28 cellular contexts compared by ENCODE assay signal in the genomic region with DNA sequence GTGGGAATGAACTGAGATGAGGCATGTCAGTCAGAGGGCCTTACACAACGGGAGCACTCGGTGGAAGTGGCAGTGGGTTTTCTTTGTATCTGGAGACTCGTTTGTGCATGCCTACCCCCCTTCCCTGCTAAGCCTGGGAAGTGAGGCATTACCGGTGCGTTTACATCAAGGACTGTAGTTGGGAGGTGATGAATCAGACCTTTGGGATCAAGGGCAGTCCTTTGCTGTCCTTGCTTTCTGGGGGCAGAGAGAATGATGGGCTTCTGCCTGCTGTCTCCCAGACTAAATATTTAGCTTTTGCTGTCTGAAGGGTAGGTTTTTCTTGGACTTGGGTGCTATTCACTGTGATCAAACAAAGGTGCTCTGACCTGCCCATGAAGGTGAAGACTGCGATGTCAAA.
DNase-seq lines count a peak whose midpoint lies in the region; ATAC-seq, FAIRE-seq and TF ChIP-seq lines count a peak whose summit lies in the region.
"Had no signal": no experiment of that assay in that cellular context is flagged by ENCODE, and none has a peak within 500 bp of the region (broad histone marks: within the 10 kb centered on the region; RNA-seq: fewer than 3 reads in every experiment).

No MANE protein-coding gene starts in this region.

- POLR2A ChIA-PET in HepG2 (lab: Yijun Ruan, JAX) (no interaction called here), RWPE1 (lab: Yijun Ruan, JAX; ENCODE audit: low non-redundant PET) (no interaction called here)

- TF ChIP-seq POLR2A in HepG2 (IDR thresholded peaks at IDR 0.05; ENCODE audit: insufficient read depth in 1 of 2, low read depth in 2 of 2, low read length in 2 of 2), result no peak
- no peak for TF ChIP-seq POLR2A in right lobe of liver (IDR thresholded peaks at IDR 0.05)
- no peak for TF ChIP-seq POLR2A in prostate gland (IDR thresholded peaks at IDR 0.05)

- peak overlapping the region; percentile 34 for H3K27ac ChIP-seq in HepG2 (ENCODE audit: extremely low read length, insufficient read depth, low read length)
- no peak overlapping the region for H3K27ac ChIP-seq in right lobe of liver
- no peak overlapping the region for H3K27ac ChIP-seq in endodermal cell (ENCODE audit: low read depth, low read length)
- peak overlapping the region; percentile 16 for H3K27ac ChIP-seq in mesodermal cell (ENCODE audit: low read depth, low read length, severe bottlenecking)
- no peak overlapping the region for H3K27ac ChIP-seq in prostate gland
- H3K27ac ChIP-seq in RWPE1, result no peak overlapping the region
- H3K27ac ChIP-seq: 22Rv1, C4-2B had no signal

- no TSS peak for BruUV-seq in HepG2 (replicated peaks; lab: Mats Ljungman, UMichigan)

- peak; percentile 81 for DNase-seq in HepG2 (ENCODE audit: low spot score)
- no peak for DNase-seq in right lobe of liver
- no peak for DNase-seq in endodermal cell
- no peak for DNase-seq in HT-29 (ENCODE audit: low spot score)
- DNase-seq in prostate gland (ENCODE audit: low spot score), result no peak
- DNase-seq in RWPE1 (ENCODE audit: low spot score), result no peak
- no peak for DNase-seq in NCI-H2171 treated with DMSO at 0.1 percent for 48 hours (lab: John Stamatoyannopoulos, UW)
- DNase-seq: CD8-positive, alpha-beta memory T cell; DMS 273 treated with DMSO at 0.1 percent for 48 hours; DMS79; Karpas-422; MV-4-11; NCI-H1105 treated with DMSO at 0.1 percent for 48 hours; NCI-H146; NCI-H1930; NCI-H2107; NCI-H446; NCI-H524 treated with DMSO at 0.1 percent for 48 hours; NCI-H774; RPMI8226; SHP77 had no signal

- no peaks in the 10 kb centered on the region for H4K20me1 ChIP-seq in HepG2 (ENCODE audit: insufficient read depth, low read length)

- peaks cover 31% of the 10 kb centered on the region for H3K4me1 Mint-ChIP-seq in endodermal cell
- H3K4me1 Mint-ChIP-seq: B cell had no signal

- CTCF ChIA-PET in HepG2 (lab: Yijun Ruan, JAX; ENCODE audit: low intra/inter-chr PET ratio, low total read pairs) (no interaction called here), RWPE1 (lab: Yijun Ruan, JAX) (interaction anchor here (0.6 to 0.8 kb wide), 2 partner anchors 13 to 85 kb away, joined by 3 read pairs; no protein-coding TSS in a partner anchor)

- in situ Hi-C loops in HepG2 (cut with HindIII; ENCODE audit: extremely low pct_ligation_motif_present, low pct_unique_long_range_greater_than_20kb), result no loop called here

- peaks cover 50% of the 10 kb centered on the region for H3K36me3 Mint-ChIP-seq in endodermal cell (ENCODE audit: low read depth)

- H3K9me3 Mint-ChIP-seq in endodermal cell, result no peaks in the 10 kb centered on the region
- H3K9me3 Mint-ChIP-seq: CD8-positive, alpha-beta memory T cell had no signal

- H3K79me2 ChIP-seq in HepG2 (ENCODE audit: insufficient read depth, low read length), result no peaks in the 10 kb centered on the region

- H3K9me3 ChIP-seq in HepG2 (ENCODE audit: low read length) (no peaks in the 10 kb centered on the region), right lobe of liver (no peaks in the 10 kb centered on the region), endodermal cell (ENCODE audit: control insufficient read depth, low read length) (no peaks in the 10 kb centered on the region), mesodermal cell (ENCODE audit: control insufficient read depth, low read length) (no peaks in the 10 kb centered on the region), prostate gland (no peaks in the 10 kb centered on the region)

- TF ChIP-seq CTCF in HepG2 (CRISPR knock-in tag; IDR thresholded peaks at IDR 0.05), result no peak
- TF ChIP-seq CTCF in right lobe of liver (IDR thresholded peaks at IDR 0.05), result no peak
- TF ChIP-seq CTCF in endodermal cell (conservative IDR thresholded peaks at IDR 0.05), result no peak
- TF ChIP-seq CTCF in prostate gland (IDR thresholded peaks at IDR 0.05), result no peak
- no peak for TF ChIP-seq CTCF in RWPE1 (conservative IDR thresholded peaks at IDR 0.05; ENCODE audit: low read depth)

- peak; percentile 71 for FAIRE-seq in HepG2 (lab: Jason Lieb, UNC)
- FAIRE-seq: GM12892, GM19239, H54 had no signal

- no peak for TF ChIP-seq RAD21 in HepG2 (CRISPR knock-in tag; IDR thresholded peaks at IDR 0.05)

- WGBS in HepG2 (ENCODE audit: low lambda C conversion rate), result 24% methylated on average over 6 of the region's 6 CpGs
- WGBS in right lobe of liver (ENCODE audit: insufficient coverage, low coverage, low lambda C conversion rate, missing lambda C conversion rate), result 90% methylated on average over 3 of the region's 6 CpGs
- WGBS in endodermal cell (ENCODE audit: insufficient coverage in 1 of 2, insufficient read length in 1 of 2), 2 experiments, result 67 to 86% methylated on average over 4 to 6 of the region's 6 CpGs
- 100% methylated on average over 1 of the region's 6 CpGs for WGBS in mesodermal cell (ENCODE audit: insufficient coverage in 2 of 2), 2 experiments
- 64% methylated on average over 6 of the region's 6 CpGs for WGBS in prostate gland

- TF ChIP-seq EP300 in HepG2 (IDR thresholded peaks at IDR 0.05; ENCODE audit: low read depth in 2 of 2, low read length in 2 of 2), result peak in 1 of 2 experiments; percentile 39; a peak in 1 of 4 replicates
- no peak for TF ChIP-seq EP300 in HepG2 (CRISPR knock-in tag; IDR thresholded peaks at IDR 0.05; ENCODE audit: borderline replicate concordance)

- H3K27me3 Mint-ChIP-seq in endodermal cell (ENCODE audit: insufficient read depth), result no peaks in the 10 kb centered on the region
- H3K27me3 Mint-ChIP-seq: B cell; CD8-positive, alpha-beta memory T cell had no signal

- H3K4me3 ChIP-seq in HepG2 (replicated peaks in 1 of 3; ENCODE audit: insufficient read depth in 1 of 3, low read depth in 2 of 3, low read length in 3 of 3) (no peak overlapping the region), right lobe of liver (no peak overlapping the region), endodermal cell (ENCODE audit: low read length) (no peak overlapping the region), mesodermal cell (ENCODE audit: extremely low read depth, insufficient read depth, low read length, poor library complexity, severe bottlenecking) (no peak overlapping the region), prostate gland (no peak overlapping the region)

- intact Hi-C loops in HepG2 (cut with micrococcal nuclease; ENCODE audit: unreplicated experiment), result no loop called here
- intact Hi-C loops in right lobe of liver (cut with DNase I), result no loop called here
- intact Hi-C loops in prostate gland (cut with DNase I), result no loop called here

- H3K36me3 ChIP-seq in HepG2 (replicated peaks in 1 of 2; ENCODE audit: control insufficient read depth in 1 of 2, insufficient read depth in 2 of 2, low read length in 2 of 2), result peaks cover 4 to 25% of the 10 kb centered on the region in 2 experiments; a peak in 4 of 5 replicates
- peaks cover 0 to 10% (median 1%) of the 10 kb centered on the region in 4 donors for H3K36me3 ChIP-seq in right lobe of liver
- peaks cover 21% of the 10 kb centered on the region for H3K36me3 ChIP-seq in endodermal cell (ENCODE audit: control insufficient read depth, insufficient read depth, low read length)
- H3K36me3 ChIP-seq in mesodermal cell (ENCODE audit: control insufficient read depth, insufficient read depth, low read length), result peaks cover 11% of the 10 kb centered on the region
- H3K36me3 ChIP-seq in prostate gland, result no peaks in the 10 kb centered on the region

- peak; percentile 91 for ATAC-seq in HepG2
- no peak for ATAC-seq in right lobe of liver

- peak overlapping the region; percentile 29 for H3K4me2 ChIP-seq in HepG2 (ENCODE audit: low read depth, low read length)

- peaks cover 66% of the 10 kb centered on the region for H3K4me1 ChIP-seq in HepG2 (ENCODE audit: insufficient read depth, low read length)
- H3K4me1 ChIP-seq in right lobe of liver, result no peaks in the 10 kb centered on the region
- peaks cover 12% of the 10 kb centered on the region for H3K4me1 ChIP-seq in endodermal cell (ENCODE audit: control insufficient read depth, insufficient read depth, low read length)
- peaks cover 28% of the 10 kb centered on the region for H3K4me1 ChIP-seq in mesodermal cell (ENCODE audit: control insufficient read depth, insufficient read depth, low read length, poor library complexity, severe bottlenecking)
- no peaks in the 10 kb centered on the region for H3K4me1 ChIP-seq in prostate gland (replicated peaks)

- H3K9ac ChIP-seq in HepG2 (ENCODE audit: insufficient read depth, low read depth, low read length) (no peak overlapping the region), endodermal cell (ENCODE audit: extremely low read depth, low read length, poor library complexity, severe bottlenecking) (no peak overlapping the region)

- no peak overlapping the region for H3K4me3 Mint-ChIP-seq in endodermal cell
- H3K4me3 Mint-ChIP-seq: B cell; CD8-positive, alpha-beta memory T cell had no signal

- peak overlapping the region; percentile 55 for H3K27ac Mint-ChIP-seq in endodermal cell
- H3K27ac Mint-ChIP-seq: B cell had no signal

- no peaks in the 10 kb centered on the region for H3K27me3 ChIP-seq in HepG2 (ENCODE audit: control insufficient read depth in 1 of 2, insufficient read depth in 2 of 2, low read length in 2 of 2)
- H3K27me3 ChIP-seq in right lobe of liver, result no peaks in the 10 kb centered on the region
- no peaks in the 10 kb centered on the region for H3K27me3 ChIP-seq in endodermal cell (ENCODE audit: control insufficient read depth, insufficient read depth, low read length, poor library complexity, severe bottlenecking)
- H3K27me3 ChIP-seq in prostate gland (replicated peaks; ENCODE audit: insufficient read depth), result no peaks in the 10 kb centered on the region

- no peak overlapping the region for H2AFZ ChIP-seq in HepG2 (ENCODE audit: low read length)

TF ChIP-seq in HepG2, 621 proteins besides CTCF, POLR2A, EP300 and RAD21 (continues in another document):
- TF ChIP-seq ZNF816 (CRISPR knock-in tag; IDR thresholded peaks at IDR 0.05; ENCODE audit: borderline replicate concordance) (no peak), SALL1 (CRISPR knock-in tag; IDR thresholded peaks at IDR 0.05) (peak; percentile 89), PLRG1 (conservative IDR thresholded peaks at IDR 0.05) (no peak), ZNF841 (CRISPR knock-in tag; IDR thresholded peaks at IDR 0.05; ENCODE audit: borderline replicate concordance) (no peak), CREM (IDR thresholded peaks at IDR 0.05) (peak; percentile 21; the same call in 1 of the 2 replicates), CREM (CRISPR knock-in tag; IDR thresholded peaks at IDR 0.05) (no peak), RFX5 (IDR thresholded peaks at IDR 0.05; ENCODE audit: low read depth, low read length) (no peak)
- TF ChIP-seq, protein P1, sequence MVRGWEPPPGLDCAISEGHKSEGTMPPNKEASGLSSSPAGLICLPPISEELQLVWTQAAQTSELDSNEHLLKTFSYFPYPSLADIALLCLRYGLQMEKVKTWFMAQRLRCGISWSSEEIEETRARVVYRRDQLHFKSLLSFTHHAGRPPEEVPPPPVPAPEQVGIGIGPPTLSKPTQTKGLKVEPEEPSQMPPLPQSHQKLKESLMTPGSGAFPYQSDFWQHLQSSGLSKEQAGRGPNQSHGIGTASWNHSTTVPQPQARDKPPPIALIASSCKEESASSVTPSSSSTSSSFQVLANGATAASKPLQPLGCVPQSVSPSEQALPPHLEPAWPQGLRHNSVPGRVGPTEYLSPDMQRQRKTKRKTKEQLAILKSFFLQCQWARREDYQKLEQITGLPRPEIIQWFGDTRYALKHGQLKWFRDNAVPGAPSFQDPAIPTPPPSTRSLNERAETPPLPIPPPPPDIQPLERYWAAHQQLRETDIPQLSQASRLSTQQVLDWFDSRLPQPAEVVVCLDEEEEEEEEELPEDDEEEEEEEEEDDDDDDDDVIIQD (CRISPR knock-in tag; IDR thresholded peaks at IDR 0.05; ENCODE audit: low read depth), result peak; percentile 86

Comparison
In these comparisons a context has a peak if more than half of its experiments do, and no peak if none do; other contexts are left out.
1. H3K27ac ChIP-seq: peak in HepG2 (single experiment) and mesodermal cell (single experiment); none in right lobe of liver (0 of 3), endodermal cell (single experiment), prostate gland (0 of 2) and RWPE1 (single experiment).